Comparison of ENCODE assay signal across 27 cellular contexts in genomic region chr9:117907420-117907819, GRCh38.
"Had no signal": no experiment of that assay in that cellular context is flagged by ENCODE, and none has a peak within 500 bp of the region (broad histone marks: within the 10 kb centered on the region; RNA-seq: fewer than 3 reads in every experiment).

No MANE protein-coding gene starts in this region.

- H3K4me1 ChIP-seq: left ventricle myocardium inferior, pancreas, prostate gland, spleen, suprapubic skin, tibial artery, upper lobe of right lung had no signal

- H3K4me3 ChIP-seq: left ventricle myocardium inferior, mucosa of descending colon, pancreas, prostate gland, skin epidermis, spleen, suprapubic skin, thoracic aorta, tibial artery, upper lobe of right lung had no signal

- FAIRE-seq: kidney, pancreas, urothelium cell line had no signal

- H3K27ac ChIP-seq: left ventricle myocardium inferior, pancreas, prostate gland, skin epidermis, spleen, suprapubic skin, thoracic aorta, tibial artery, upper lobe of right lung had no signal

- H3K27me3 ChIP-seq: pancreas, spleen, suprapubic skin, tibial artery, upper lobe of right lung had no signal

- H3K36me3 Mint-ChIP-seq: stimulated activated effector memory CD8-positive, alpha-beta T cell treated with anti-CD3 and anti-CD28 coated beads, Interleukin-12 subunit alpha, Interleukin-12 subunit beta, amount 100 ng/mL, for 72 hours had no signal

- H3K4me3 Mint-ChIP-seq: memory B cell; naive thymus-derived CD4-positive, alpha-beta T cell; natural killer cell treated with Interleukin-12 subunit alpha and Interleukin-12 subunit beta and Interleukin-15 and Interleukin-18, amount 100 ng/mL, for 72 hours; stimulated activated effector memory CD8-positive, alpha-beta T cell treated with anti-CD3 and anti-CD28 coated beads, Interleukin-12 subunit alpha, Interleukin-12 subunit beta, amount 100 ng/mL, for 72 hours; stimulated activated naive CD8-positive, alpha-beta T cell treated with anti-CD3 and anti-CD28 coated beads, Interleukin-15, Interleukin-2, amounts not matched to agents 100 ng/mL and 50 ng/mL, for 24 hours had no signal

- ATAC-seq: left colon; mucosa of descending colon; naive thymus-derived CD4-positive, alpha-beta T cell; natural killer cell treated with Interleukin-12 subunit alpha and Interleukin-12 subunit beta and Interleukin-15 and Interleukin-18, amount 100 ng/mL, for 72 hours; pancreas; right cardiac atrium; sciatic nerve; stimulated activated effector memory CD8-positive, alpha-beta T cell treated with anti-CD3 and anti-CD28 coated beads, Interleukin-12 subunit alpha, Interleukin-12 subunit beta, amount 100 ng/mL, for 72 hours; upper lobe of right lung had no signal

- DNase-seq: hippocampal formation; kidney; left colon; left ventricle myocardium inferior; midbrain; mucosa of descending colon; naive thymus-derived CD4-positive, alpha-beta T cell; pancreas; posterior cingulate gyrus; retina; right cardiac atrium; spleen; stimulated activated CD4-positive, alpha-beta T cell treated with anti-CD3 and anti-CD28 coated beads, Interleukin-4, amount 100 ng/mL, for 24 hours; stimulated activated naive CD4-positive, alpha-beta T cell; tibial artery; trophoblast cell; upper lobe of right lung had no signal

- H3K27ac Mint-ChIP-seq: memory B cell; naive thymus-derived CD4-positive, alpha-beta T cell; natural killer cell treated with Interleukin-12 subunit alpha and Interleukin-12 subunit beta and Interleukin-15 and Interleukin-18, amount 100 ng/mL, for 72 hours; stimulated activated effector memory CD8-positive, alpha-beta T cell treated with anti-CD3 and anti-CD28 coated beads, Interleukin-12 subunit alpha, Interleukin-12 subunit beta, amount 100 ng/mL, for 72 hours; stimulated activated naive CD8-positive, alpha-beta T cell treated with anti-CD3 and anti-CD28 coated beads, Interleukin-15, Interleukin-2, amounts not matched to agents 100 ng/mL and 50 ng/mL, for 24 hours had no signal

- H3K4me1 Mint-ChIP-seq: memory B cell; naive thymus-derived CD4-positive, alpha-beta T cell; stimulated activated effector memory CD8-positive, alpha-beta T cell treated with anti-CD3 and anti-CD28 coated beads, Interleukin-12 subunit alpha, Interleukin-12 subunit beta, amount 100 ng/mL, for 72 hours had no signal

- H3K36me3 ChIP-seq: left ventricle myocardium inferior, pancreas, prostate gland, spleen, suprapubic skin, thoracic aorta, tibial artery, upper lobe of right lung had no signal

- H3K9me3 ChIP-seq: pancreas, prostate gland, upper lobe of right lung had no signal
